Comparison of ENCODE assay signal across 12 cellular contexts in the genomic region with DNA sequence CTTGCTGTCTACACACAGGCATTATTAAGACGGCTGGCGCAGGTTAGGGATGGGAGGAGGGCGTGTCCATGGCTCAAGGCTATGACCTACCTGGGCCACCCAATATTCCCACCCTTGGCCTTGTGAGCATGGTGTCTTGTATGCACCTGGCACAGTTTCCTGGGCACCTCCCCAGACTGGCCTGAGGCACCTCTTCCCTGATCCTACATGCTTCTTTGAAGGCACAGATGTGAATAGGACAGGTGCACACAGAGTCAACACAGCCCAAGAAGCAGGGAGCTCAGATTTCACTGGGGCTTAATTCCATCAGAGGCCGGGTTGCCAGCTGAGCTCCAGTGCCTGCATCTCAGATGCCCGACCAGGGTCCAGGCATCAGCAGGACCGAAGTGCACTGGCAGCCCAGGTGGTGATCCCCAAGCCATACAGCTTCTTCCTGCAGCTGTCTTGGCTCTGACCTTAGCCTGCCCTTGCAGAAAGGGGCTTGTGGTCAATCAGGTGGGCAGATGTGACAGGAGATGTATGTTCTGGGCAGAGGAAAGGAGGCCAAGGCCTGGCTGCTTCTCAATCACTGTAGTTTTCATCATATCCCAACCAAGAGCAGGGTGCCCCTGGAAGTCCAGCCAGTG.
DNase-seq lines count a peak whose midpoint lies in the region.
"Had no signal": no experiment of that assay in that cellular context is flagged by ENCODE, and none has a peak within 500 bp of the region (broad histone marks: within the 10 kb centered on the region; RNA-seq: fewer than 3 reads in every experiment).

No MANE protein-coding gene starts in this region.

- DNase-seq in DMS153 (lab: John Stamatoyannopoulos, UW): peak; percentile 2
- DNase-seq in DMS153 treated with DMSO at 0.1 percent for 48 hours (lab: John Stamatoyannopoulos, UW; ENCODE audit: unreplicated experiment): no peak
- DNase-seq in DMS79 treated with DMSO at 0.1 percent for 48 hours (lab: John Stamatoyannopoulos, UW): peak; percentile 78
- peak; percentile 68 for DNase-seq in NCI-H526 treated with DMSO at 0.1 percent for 48 hours (lab: John Stamatoyannopoulos, UW)
- peak; percentile 59 for DNase-seq in left kidney (ENCODE audit: low read depth, low spot score)
- DNase-seq in stimulated activated CD4-positive, alpha-beta T cell treated with anti-CD3 and anti-CD28 coated beads, Interleukin-4, amount 100 ng/mL, for 4 hours: no peak
- DNase-seq in NCI-H774 (lab: John Stamatoyannopoulos, UW): no peak
- no peak for DNase-seq in ecto neural progenitor cell (ENCODE audit: low spot score)
- DNase-seq: CD8-positive, alpha-beta memory T cell; NCI-H1694; NCI-H2171 treated with DMSO at 0.1 percent for 48 hours; NCI-H82 had no signal

Comparison
In these comparisons a context has a peak if more than half of its experiments do, and no peak if none do; other contexts are left out.
1. DNase-seq: peak in DMS153 (single experiment), DMS79 treated with DMSO at 0.1 percent for 48 hours (single experiment), NCI-H526 treated with DMSO at 0.1 percent for 48 hours (single experiment) and left kidney (single experiment); none in DMS153 treated with DMSO at 0.1 percent for 48 hours (single experiment), stimulated activated CD4-positive, alpha-beta T cell treated with anti-CD3 and anti-CD28 coated beads, Interleukin-4, amount 100 ng/mL, for 4 hours (0 of 2), NCI-H774 (single experiment) and ecto neural progenitor cell (single experiment).